1 cellular context compared by ENCODE assay signal in genomic region chr2:133747965-133748700, GRCh38.
TF ChIP-seq lines count a peak whose summit lies in the region.

No MANE protein-coding gene starts in this region.

TF ChIP-seq in H1, 55 proteins besides CTCF, POLR2A, EP300 and RAD21:
- TF ChIP-seq EGR1 (IDR thresholded peaks at IDR 0.05; ENCODE audit: borderline replicate concordance, low read depth, low read length) (no peak), FOSL1 (IDR thresholded peaks at IDR 0.05; ENCODE audit: insufficient read depth, low read depth, low read length) (no peak), BRCA1 (IDR thresholded peaks at IDR 0.05; ENCODE audit: low read depth, low read length) (no peak), SAP30 (IDR thresholded peaks at IDR 0.05; ENCODE audit: insufficient read depth, insufficient replicate concordance, low read length) (no peak), RXRA (IDR thresholded peaks at IDR 0.05; ENCODE audit: insufficient read depth, low read depth, low read length) (no peak), BACH1 (IDR thresholded peaks at IDR 0.05; ENCODE audit: low read length) (no peak), JUN (IDR thresholded peaks at IDR 0.05; ENCODE audit: low read depth, low read length) (no peak), ZNF274 (IDR thresholded peaks at IDR 0.05; ENCODE audit: borderline replicate concordance, extremely low read depth, low read length) (no peak), TCF12 (IDR thresholded peaks at IDR 0.05; ENCODE audit: low read depth, low read length) (no peak), KDM1A (IDR thresholded peaks at IDR 0.05; ENCODE audit: borderline replicate concordance, low read length) (no peak)
TF ChIP-seq in H1: peak in this region for 0.
